11 cellular contexts compared by ENCODE assay signal in the genomic region with DNA sequence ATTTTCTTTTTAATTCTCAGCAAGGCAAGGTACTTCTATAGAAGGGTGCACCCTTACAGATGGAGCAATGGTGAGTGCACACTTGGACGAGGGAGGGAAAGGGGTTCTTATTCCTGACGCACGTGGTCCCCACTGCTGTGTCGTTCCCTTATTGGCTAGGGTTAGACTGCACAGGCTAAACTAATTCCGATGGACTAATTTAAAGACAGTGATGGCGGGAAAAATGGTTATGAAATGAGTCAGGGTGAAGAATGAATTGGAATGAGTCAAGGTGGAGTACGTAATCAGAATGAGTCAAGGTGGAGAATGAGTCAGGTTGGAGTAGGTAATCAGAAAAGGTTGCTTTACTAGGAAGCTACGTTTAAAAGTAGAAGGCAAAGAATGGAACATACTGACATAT. TPM values are rescaled to one million over a fixed set of nuclear protein-coding genes. Genes with fewer than 3 reads are reported as not detected.
DNase-seq lines count a peak whose midpoint lies in the region; ATAC-seq, FAIRE-seq and TF ChIP-seq lines count a peak whose summit lies in the region.
"Had no signal": no experiment of that assay in that cellular context is flagged by ENCODE, and none has a peak within 500 bp of the region (broad histone marks: within the 10 kb centered on the region; RNA-seq: fewer than 3 reads in every experiment).

No MANE protein-coding gene starts in this region.

- H4K5ac ChIP-seq in H1 (ENCODE audit: insufficient read length, low read depth, low read length), result no peak overlapping the region

- no peak overlapping the region for H2BK15ac ChIP-seq in H1 (ENCODE audit: low read length)

- intact Hi-C loops in HCT116 (cut with micrococcal nuclease), result loop anchor here (10.0 kb wide), 1 partner anchor 190 kb away; the partner anchor contains the start of gene ZNF131

- H2BK20ac ChIP-seq in H1 (ENCODE audit: low read length), result no peak overlapping the region; the same call in 1 of the 2 replicates

- TF ChIP-seq RAD21 in HCT116 (IDR thresholded peaks at IDR 0.05; ENCODE audit: low read depth) (no peak), H1 (IDR thresholded peaks at IDR 0.05 in 1 of 2, conservative IDR thresholded peaks at IDR 0.05 in 1 of 2; ENCODE audit: low read depth in 2 of 2, low read length in 2 of 2) (no peak)

- BruUV-seq in HCT116 (replicated peaks; lab: Mats Ljungman, UMichigan), result no TSS peak

- H3K23ac ChIP-seq in H1 (ENCODE audit: insufficient read length), result no peak overlapping the region

- H3K18ac ChIP-seq in H1 (ENCODE audit: extremely low read depth, low read length), result no peak overlapping the region

- H3K4me2 ChIP-seq in HCT116 (ENCODE audit: low read length) (peak overlapping the region; percentile 89), H1 (ENCODE audit: insufficient read depth in 1 of 2, low read depth in 2 of 2, low read length in 2 of 2) (no peak overlapping the region)

- no peak overlapping the region for H3K14ac ChIP-seq in H1 (ENCODE audit: insufficient read length)

- TF ChIP-seq EP300 in H1 (IDR thresholded peaks at IDR 0.05; ENCODE audit: borderline replicate concordance in 1 of 2, low read depth in 2 of 2, low read length in 2 of 2), result no peak

- ATAC-seq in HCT116, result no peak
- no peak for ATAC-seq in HG03039 (IDR thresholded peaks at IDR 0.05; ENCODE audit: unreplicated experiment)
- no peak for ATAC-seq in HG02642 (IDR thresholded peaks at IDR 0.05; ENCODE audit: poor library complexity, unreplicated experiment)
- ATAC-seq: body of pancreas, gastrocnemius medialis had no signal

- no peaks in the 10 kb centered on the region for H3K27me3 ChIP-seq in HCT116 (ENCODE audit: insufficient read depth, low read length)
- H3K27me3 ChIP-seq in H1 (replicated peaks in 1 of 4; ENCODE audit: control insufficient read depth in 3 of 4, extremely low read depth in 1 of 4, insufficient read depth in 3 of 4, low read length in 3 of 4), result no peaks in the 10 kb centered on the region
- H3K27me3 ChIP-seq: body of pancreas, gastrocnemius medialis had no signal

- H4K20me1 ChIP-seq in HCT116 (ENCODE audit: insufficient read depth), result no peaks in the 10 kb centered on the region
- H4K20me1 ChIP-seq in H1 (replicated peaks in 1 of 2; ENCODE audit: control insufficient read depth in 1 of 2, insufficient read depth in 2 of 2, low read length in 2 of 2), result peaks cover 10 to 18% of the 10 kb centered on the region in 2 experiments

- peak overlapping the region; percentile 25 for H2BK120ac ChIP-seq in H1 (replicated peaks; ENCODE audit: low read depth, low read length)

- TF ChIP-seq CTCF in HCT116 (IDR thresholded peaks at IDR 0.05 in 2 of 3, conservative IDR thresholded peaks at IDR 0.05 in 1 of 3; ENCODE audit: borderline replicate concordance in 1 of 3, insufficient read depth in 1 of 3, low read depth in 2 of 3, low read length in 2 of 3), result no peak
- no peak for TF ChIP-seq CTCF in H1 (IDR thresholded peaks at IDR 0.05; ENCODE audit: control extremely low read depth in 1 of 3, insufficient read depth in 1 of 3, low read depth in 1 of 3, low read length in 3 of 3)

- H3K9me2 ChIP-seq in HCT116 (ENCODE audit: insufficient read depth), result no peaks in the 10 kb centered on the region

- no peak for TF ChIP-seq POLR2A in HCT116 (IDR thresholded peaks at IDR 0.05; ENCODE audit: borderline replicate concordance, extremely low read depth, insufficient read depth, insufficient read length)
- no peak for TF ChIP-seq POLR2A in H1 (IDR thresholded peaks at IDR 0.05; ENCODE audit: control extremely low read depth in 1 of 2, low read depth in 2 of 2, low read length in 2 of 2)

- H4K91ac ChIP-seq in H1 (replicated peaks; ENCODE audit: insufficient read length, low read length), result peak overlapping the region; percentile 85

- no peaks in the 10 kb centered on the region for H3K79me1 ChIP-seq in H1 (ENCODE audit: low read depth, low read length)

- H2AFZ ChIP-seq in HCT116 (ENCODE audit: low read depth, low read length, poor library complexity, severe bottlenecking) (no peak overlapping the region), H1 (ENCODE audit: low read length) (no peak overlapping the region)

- H3K9me3 ChIP-seq in HCT116 (ENCODE audit: control insufficient read depth in 1 of 2, insufficient read depth in 1 of 2, low read depth in 1 of 2, low read length in 2 of 2) (no peaks in the 10 kb centered on the region), H1 (ENCODE audit: insufficient read depth in 2 of 2, low read depth in 1 of 2, low read length in 1 of 2) (no peaks in the 10 kb centered on the region)
- H3K9me3 ChIP-seq: body of pancreas, gastrocnemius medialis had no signal

- H4K8ac ChIP-seq in H1 (ENCODE audit: extremely low read depth, insufficient read depth, low read length), result no peak overlapping the region

- H3K9ac ChIP-seq in HCT116 (ENCODE audit: low read length) (no peak overlapping the region), H1 (replicated peaks in 1 of 4; ENCODE audit: extremely low read depth in 1 of 4, low read depth in 3 of 4, low read length in 3 of 4) (no peak overlapping the region)

- H3K4me1 ChIP-seq in HCT116 (ENCODE audit: control insufficient read depth in 1 of 2, insufficient read depth in 2 of 2, low read length in 2 of 2), result peaks cover 11 to 32% of the 10 kb centered on the region in 2 experiments; a peak in 3 of 4 replicates
- H3K4me1 ChIP-seq in H1 (replicated peaks in 1 of 4; ENCODE audit: control insufficient read depth in 3 of 4, insufficient read depth in 4 of 4, low read length in 3 of 4), result peaks cover 0 to 9% (median 5%) of the 10 kb centered on the region in 4 experiments; a peak in 5 of 7 replicates

- POLR2A ChIA-PET in HCT116 (lab: Charles Lee) (no interaction called here), H1 (lab: Charles Lee; ENCODE audit: partially characterized antibody) (no interaction called here)

- RAD21 ChIA-PET in HCT116 (lab: Charles Lee; ENCODE audit: low non-redundant PET in 1 of 2, low total read pairs in 2 of 2, uncharacterized antibody in 2 of 2, unreplicated experiment in 2 of 2), result no interaction called here

- no peak overlapping the region for H2BK12ac ChIP-seq in H1 (ENCODE audit: low read depth, low read length)

- no peak overlapping the region for H2AK5ac ChIP-seq in H1 (ENCODE audit: low read depth, low read length)

- H3K36me3 ChIP-seq in HCT116 (ENCODE audit: control insufficient read depth in 1 of 2, insufficient read depth in 2 of 2, low read length in 2 of 2) (no peaks in the 10 kb centered on the region), H1 (ENCODE audit: control insufficient read depth in 2 of 4, insufficient read depth in 4 of 4, low read length in 3 of 4) (peaks cover 0 to 8% (median 0%) of the 10 kb centered on the region in 4 experiments; a peak in 1 of 8 replicates)
- H3K36me3 ChIP-seq: gastrocnemius medialis had no signal

- peak overlapping the region; percentile 3; the same call in 1 of the 2 replicates for H2BK5ac ChIP-seq in H1 (ENCODE audit: low read depth, low read length)

- peaks cover 2% of the 10 kb centered on the region for H3K23me2 ChIP-seq in H1 (ENCODE audit: low read depth, low read length)

- CTCF ChIA-PET in HCT116 (lab: Charles Lee) (no interaction called here), H1 (lab: Charles Lee; ENCODE audit: partially characterized antibody) (no interaction called here)

- H3K79me2 ChIP-seq in HCT116 (ENCODE audit: insufficient read depth, low read length) (peaks cover 28% of the 10 kb centered on the region), H1 (ENCODE audit: control insufficient read depth in 1 of 2, insufficient read depth in 2 of 2, low read length in 2 of 2) (peaks cover 23 to 30% of the 10 kb centered on the region in 2 experiments)

- H3K56ac ChIP-seq in H1 (replicated peaks; ENCODE audit: insufficient read length, low read depth, low read length), result no peak overlapping the region

- no peak for FAIRE-seq in H1 (lab: Jason Lieb, UNC)

- peak; percentile 84 for DNase-seq in HCT116 (ENCODE audit: low read depth, low spot score)
- DNase-seq in SW480 (ENCODE audit: low spot score), result peak; percentile 51
- no peak for DNase-seq in H1 (ENCODE audit: low read depth in 1 of 2, low spot score in 2 of 2)
- DNase-seq in stimulated activated CD4-positive, alpha-beta T cell treated with anti-CD3 and anti-CD28 coated beads, Interleukin-15, amount 100 ng/mL, for 24 hours, result peak; percentile 60
- DNase-seq in SKM-1 treated with dmso at 0.1 percent for 144 hours (lab: John Stamatoyannopoulos, UW; ENCODE audit: unreplicated experiment), result no peak
- DNase-seq in substantia nigra (lab: John Stamatoyannopoulos, UW), result no peak
- DNase-seq: body of pancreas, gastrocnemius medialis, NCI-H2081 had no signal

- 93% methylated on average over 8 of the region's 8 CpGs; no CpG with 5 or more reads in 1 of the 2 experiments for WGBS in H1 (ENCODE audit: extremely low coverage in 1 of 2, insufficient coverage in 1 of 2, insufficient read length in 1 of 2, insufficient replicate concordance in 2 of 2, low coverage in 1 of 2, low lambda C conversion rate in 2 of 2, missing lambda C conversion rate in 1 of 2), 2 experiments

- H3K4me3 ChIP-seq in HCT116 (replicated peaks in 1 of 2; ENCODE audit: low read depth in 1 of 2, low read length in 2 of 2) (no peak overlapping the region), H1 (ENCODE audit: extremely low read depth in 1 of 4, insufficient read depth in 2 of 4, low read depth in 3 of 4, low read length in 4 of 4) (no peak overlapping the region)
- H3K4me3 ChIP-seq: body of pancreas, gastrocnemius medialis had no signal

- peak overlapping the region; percentile 34; the same call in 1 of the 2 replicates for H3K27ac ChIP-seq in HCT116 (ENCODE audit: low read depth, low read length)
- no peak overlapping the region for H3K27ac ChIP-seq in H1 (ENCODE audit: low read depth, low read length)
- no peak overlapping the region for H3K27ac ChIP-seq in substantia nigra (ENCODE audit: low read depth, low read length, poor library complexity, severe bottlenecking)
- H3K27ac ChIP-seq: body of pancreas, gastrocnemius medialis had no signal

- no peak overlapping the region for H3K4ac ChIP-seq in H1 (replicated peaks; ENCODE audit: insufficient read length, low read depth, low read length)

TF ChIP-seq in HCT116, 20 proteins besides CTCF, POLR2A, EP300 and RAD21 (continues in another document):
- 0 out of 2 replicates have a peak, but pooled peaks have one; percentile 33 for TF ChIP-seq SIN3A (IDR thresholded peaks at IDR 0.05; ENCODE audit: low read depth)

TF ChIP-seq in H1, 55 proteins besides CTCF, POLR2A, EP300 and RAD21 (continues in another document):
- TF ChIP-seq SP2 (IDR thresholded peaks at IDR 0.05; ENCODE audit: low read length) (no peak), POU5F1 (IDR thresholded peaks at IDR 0.05; ENCODE audit: low read depth, low read length) (no peak)

RNA-seq across cellular contexts. Expression of gene HMGCS1, which starts 2.0 kb away (rescaled TPM):
- 52.8 TPM for total RNA-seq in HCT116 (2021; ENCODE audit: unreplicated experiment)
- polyA plus RNA-seq in HCT116 (2012), result 19.8 and 23.3 TPM in 2 replicates
- total RNA-seq in H1 (2021; fragmentation: NEBNext Ultra II Directional; extraction: Animal tissue kit (Norgen Biotek cat#: 25700)), result 230 and 236 TPM in 2 replicates
- 45.2 and 63.6 TPM in 2 replicates for polyA plus RNA-seq in H1 (2011; rRNA removed)
- polyA plus RNA-seq in H1 (2011; cell fraction: cytosol; rRNA removed), result 91.4 TPM
- polyA plus RNA-seq in H1 (2011; cell fraction: nucleus; rRNA removed), result 34.7 TPM
- 121 to 218 TPM (median 145 TPM) in 4 replicates for polyA plus RNA-seq in H1 (2012, experiment 1 of 2)
- polyA plus RNA-seq in H1 (2012, experiment 2 of 2), result 11.8 TPM
- 214 TPM for polyA plus RNA-seq in H1 (2013, experiment 1 of 2)
- polyA plus RNA-seq in H1 (2013, experiment 2 of 2), result 235 TPM
- polyA minus RNA-seq in H1 (2011; rRNA and poly(A)+ RNA removed), result 152 and 224 TPM in 2 replicates
- polyA minus RNA-seq in H1 (2011; cell fraction: cytosol; rRNA and poly(A)+ RNA removed), result 128 TPM
- polyA minus RNA-seq in H1 (2011; cell fraction: nucleus; rRNA and poly(A)+ RNA removed), result 107 TPM

Comparison
In these comparisons a context has a peak if more than half of its experiments do, and no peak if none do; other contexts are left out.
1. DNase-seq: peak in HCT116 (single experiment), SW480 (single experiment) and stimulated activated CD4-positive, alpha-beta T cell treated with anti-CD3 and anti-CD28 coated beads, Interleukin-15, amount 100 ng/mL, for 24 hours (single experiment); none in H1 (0 of 2), SKM-1 treated with dmso at 0.1 percent for 144 hours (single experiment) and substantia nigra (0 of 49).
2. Of the 16 proteins assayed by ChIP-seq in both H1 and HCT116: peak only in H1: none; only in HCT116: ATF3, CEBPB, FOSL1, JUND, MAX, POLR2AphosphoS5 and 3 more; in both: none; in neither: 7.